Comparison of ENCODE assay signal across 1 cellular context in genomic region chr5:133025804-133026663, GRCh38.
TF ChIP-seq lines count a peak whose summit lies in the region.

TSS of gene ZCCHC10 (minus strand) at chr5:133026549. CDS start at chr5:133026537, 12 bp downstream.

TF ChIP-seq in HepG2, 621 proteins besides CTCF, POLR2A, EP300 and RAD21 (continued from another document and continues in another):
- 0 out of 2 replicates have a peak, but pooled peaks have one; percentile 41 for TF ChIP-seq NFAT5 (CRISPR knock-in tag; IDR thresholded peaks at IDR 0.05)
- TF ChIP-seq SOX5 (CRISPR knock-in tag; IDR thresholded peaks at IDR 0.05; ENCODE audit: borderline replicate concordance), result no peak
- TF ChIP-seq, protein P1, sequence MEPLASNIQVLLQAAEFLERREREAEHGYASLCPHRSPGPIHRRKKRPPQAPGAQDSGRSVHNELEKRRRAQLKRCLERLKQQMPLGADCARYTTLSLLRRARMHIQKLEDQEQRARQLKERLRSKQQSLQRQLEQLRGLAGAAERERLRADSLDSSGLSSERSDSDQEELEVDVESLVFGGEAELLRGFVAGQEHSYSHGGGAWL (CRISPR knock-in tag; IDR thresholded peaks at IDR 0.05), result no peak
- TF ChIP-seq KLF16 (CRISPR knock-in tag; IDR thresholded peaks at IDR 0.05), result peak in 1 of 2 experiments; percentile 42; a peak in 1 of 4 replicates
- TF ChIP-seq CENPBD1 (CRISPR knock-in tag; IDR thresholded peaks at IDR 0.05; ENCODE audit: borderline replicate concordance, low read depth), result no peak
- 0 out of 2 replicates have a peak, but pooled peaks have one; percentile 27 for TF ChIP-seq ZNF546 (CRISPR knock-in tag; conservative IDR thresholded peaks at IDR 0.05)
- TF ChIP-seq, protein P2, sequence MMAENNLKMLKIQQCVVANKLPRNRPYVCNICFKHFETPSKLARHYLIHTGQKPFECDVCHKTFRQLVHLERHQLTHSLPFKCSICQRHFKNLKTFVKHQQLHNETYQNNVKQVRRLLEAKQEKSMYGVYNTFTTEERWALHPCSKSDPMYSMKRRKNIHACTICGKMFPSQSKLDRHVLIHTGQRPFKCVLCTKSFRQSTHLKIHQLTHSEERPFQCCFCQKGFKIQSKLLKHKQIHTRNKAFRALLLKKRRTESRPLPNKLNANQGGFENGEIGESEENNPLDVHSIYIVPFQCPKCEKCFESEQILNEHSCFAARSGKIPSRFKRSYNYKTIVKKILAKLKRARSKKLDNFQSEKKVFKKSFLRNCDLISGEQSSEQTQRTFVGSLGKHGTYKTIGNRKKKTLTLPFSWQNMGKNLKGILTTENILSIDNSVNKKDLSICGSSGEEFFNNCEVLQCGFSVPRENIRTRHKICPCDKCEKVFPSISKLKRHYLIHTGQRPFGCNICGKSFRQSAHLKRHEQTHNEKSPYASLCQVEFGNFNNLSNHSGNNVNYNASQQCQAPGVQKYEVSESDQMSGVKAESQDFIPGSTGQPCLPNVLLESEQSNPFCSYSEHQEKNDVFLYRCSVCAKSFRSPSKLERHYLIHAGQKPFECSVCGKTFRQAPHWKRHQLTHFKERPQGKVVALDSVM (CRISPR knock-in tag; IDR thresholded peaks at IDR 0.05), result no peak
- peak; percentile 96 for TF ChIP-seq YY1 (IDR thresholded peaks at IDR 0.05; ENCODE audit: insufficient read depth, insufficient replicate concordance, low read depth, low read length)
- TF ChIP-seq, protein P3, sequence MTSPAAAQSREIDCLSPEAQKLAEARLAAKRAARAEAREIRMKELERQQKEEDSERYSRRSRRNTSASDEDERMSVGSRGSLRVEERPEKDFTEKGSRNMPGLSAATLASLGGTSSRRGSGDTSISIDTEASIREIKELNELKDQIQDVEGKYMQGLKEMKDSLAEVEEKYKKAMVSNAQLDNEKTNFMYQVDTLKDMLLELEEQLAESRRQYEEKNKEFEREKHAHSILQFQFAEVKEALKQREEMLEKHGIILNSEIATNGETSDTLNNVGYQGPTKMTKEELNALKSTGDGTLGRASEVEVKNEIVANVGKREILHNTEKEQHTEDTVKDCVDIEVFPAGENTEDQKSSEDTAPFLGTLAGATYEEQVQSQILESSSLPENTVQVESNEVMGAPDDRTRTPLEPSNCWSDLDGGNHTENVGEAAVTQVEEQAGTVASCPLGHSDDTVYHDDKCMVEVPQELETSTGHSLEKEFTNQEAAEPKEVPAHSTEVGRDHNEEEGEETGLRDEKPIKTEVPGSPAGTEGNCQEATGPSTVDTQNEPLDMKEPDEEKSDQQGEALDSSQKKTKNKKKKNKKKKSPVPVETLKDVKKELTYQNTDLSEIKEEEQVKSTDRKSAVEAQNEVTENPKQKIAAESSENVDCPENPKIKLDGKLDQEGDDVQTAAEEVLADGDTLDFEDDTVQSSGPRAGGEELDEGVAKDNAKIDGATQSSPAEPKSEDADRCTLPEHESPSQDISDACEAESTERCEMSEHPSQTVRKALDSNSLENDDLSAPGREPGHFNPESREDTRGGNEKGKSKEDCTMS (CRISPR knock-in tag; conservative IDR thresholded peaks at IDR 0.05), result no peak
- TF ChIP-seq SUZ12 (IDR thresholded peaks at IDR 0.05; ENCODE audit: low read depth, low read length), result no peak
- peak; percentile 37; the same call in 1 of the 2 replicates for TF ChIP-seq FOXA3 (CRISPR knock-in tag; IDR thresholded peaks at IDR 0.05)
- TF ChIP-seq NFKB2 (CRISPR knock-in tag; IDR thresholded peaks at IDR 0.05; ENCODE audit: borderline replicate concordance), result peak; percentile 87; the same call in 1 of the 2 replicates
- no peak for TF ChIP-seq CENPX (CRISPR knock-in tag; IDR thresholded peaks at IDR 0.05)
- peak; percentile 87 for TF ChIP-seq DR1 (CRISPR knock-in tag; IDR thresholded peaks at IDR 0.05)
- no peak for TF ChIP-seq ZNF10 (CRISPR knock-in tag; IDR thresholded peaks at IDR 0.05; ENCODE audit: borderline replicate concordance, low read depth)
- TF ChIP-seq ZNF160 (CRISPR knock-in tag; IDR thresholded peaks at IDR 0.05), result no peak
- no peak for TF ChIP-seq NPAS2 (CRISPR knock-in tag; IDR thresholded peaks at IDR 0.05; ENCODE audit: borderline replicate concordance)
- no peak for TF ChIP-seq ZNF468 (CRISPR knock-in tag; IDR thresholded peaks at IDR 0.05)
- TF ChIP-seq, protein P4, sequence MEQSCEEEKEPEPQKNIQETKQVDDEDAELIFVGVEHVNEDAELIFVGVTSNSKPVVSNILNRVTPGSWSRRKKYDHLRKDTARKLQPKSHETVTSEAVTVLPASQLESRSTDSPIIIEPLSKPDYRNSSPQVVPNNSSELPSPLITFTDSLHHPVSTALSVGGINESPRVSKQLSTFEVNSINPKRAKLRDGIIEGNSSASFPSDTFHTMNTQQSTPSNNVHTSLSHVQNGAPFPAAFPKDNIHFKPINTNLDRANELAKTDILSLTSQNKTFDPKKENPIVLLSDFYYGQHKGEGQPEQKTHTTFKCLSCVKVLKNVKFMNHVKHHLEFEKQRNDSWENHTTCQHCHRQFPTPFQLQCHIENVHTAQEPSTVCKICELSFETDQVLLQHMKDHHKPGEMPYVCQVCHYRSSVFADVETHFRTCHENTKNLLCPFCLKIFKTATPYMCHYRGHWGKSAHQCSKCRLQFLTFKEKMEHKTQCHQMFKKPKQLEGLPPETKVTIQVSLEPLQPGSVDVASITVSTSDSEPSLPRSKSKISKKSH (CRISPR knock-in tag; IDR thresholded peaks at IDR 0.05; ENCODE audit: borderline replicate concordance), result 0 out of 2 replicates have a peak, but pooled peaks have one; percentile 44
- no peak for TF ChIP-seq NFYB (CRISPR knock-in tag; IDR thresholded peaks at IDR 0.05)
- 0 out of 2 replicates have a peak, but pooled peaks have one; percentile 13 for TF ChIP-seq ATF3 (CRISPR knock-in tag; IDR thresholded peaks at IDR 0.05)
- TF ChIP-seq ZNF367 (CRISPR knock-in tag; IDR thresholded peaks at IDR 0.05; ENCODE audit: borderline replicate concordance), result no peak
- no peak for TF ChIP-seq ATAD3A (CRISPR knock-in tag; IDR thresholded peaks at IDR 0.05)
- TF ChIP-seq ZNF318 (CRISPR knock-in tag; IDR thresholded peaks at IDR 0.05), result no peak
- TF ChIP-seq KDM6A (CRISPR knock-in tag; IDR thresholded peaks at IDR 0.05; ENCODE audit: low read depth), result no peak
- TF ChIP-seq, protein P5, sequence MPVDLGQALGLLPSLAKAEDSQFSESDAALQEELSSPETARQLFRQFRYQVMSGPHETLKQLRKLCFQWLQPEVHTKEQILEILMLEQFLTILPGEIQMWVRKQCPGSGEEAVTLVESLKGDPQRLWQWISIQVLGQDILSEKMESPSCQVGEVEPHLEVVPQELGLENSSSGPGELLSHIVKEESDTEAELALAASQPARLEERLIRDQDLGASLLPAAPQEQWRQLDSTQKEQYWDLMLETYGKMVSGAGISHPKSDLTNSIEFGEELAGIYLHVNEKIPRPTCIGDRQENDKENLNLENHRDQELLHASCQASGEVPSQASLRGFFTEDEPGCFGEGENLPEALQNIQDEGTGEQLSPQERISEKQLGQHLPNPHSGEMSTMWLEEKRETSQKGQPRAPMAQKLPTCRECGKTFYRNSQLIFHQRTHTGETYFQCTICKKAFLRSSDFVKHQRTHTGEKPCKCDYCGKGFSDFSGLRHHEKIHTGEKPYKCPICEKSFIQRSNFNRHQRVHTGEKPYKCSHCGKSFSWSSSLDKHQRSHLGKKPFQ (CRISPR knock-in tag; IDR thresholded peaks at IDR 0.05; ENCODE audit: insufficient replicate concordance), result no peak
- no peak for TF ChIP-seq SIX4 (CRISPR knock-in tag; IDR thresholded peaks at IDR 0.05)
- no peak for TF ChIP-seq ZNF12 (CRISPR knock-in tag; IDR thresholded peaks at IDR 0.05)
- 0 out of 2 replicates have a peak, but pooled peaks have one; percentile 61 for TF ChIP-seq ZNF776 (CRISPR knock-in tag; IDR thresholded peaks at IDR 0.05)
- TF ChIP-seq ZNF121 (CRISPR knock-in tag; IDR thresholded peaks at IDR 0.05), result no peak
- TF ChIP-seq TBX3 (IDR thresholded peaks at IDR 0.05; ENCODE audit: borderline replicate concordance), result no peak
